Comparison of ENCODE assay signal across 25 cellular contexts in the genomic region with DNA sequence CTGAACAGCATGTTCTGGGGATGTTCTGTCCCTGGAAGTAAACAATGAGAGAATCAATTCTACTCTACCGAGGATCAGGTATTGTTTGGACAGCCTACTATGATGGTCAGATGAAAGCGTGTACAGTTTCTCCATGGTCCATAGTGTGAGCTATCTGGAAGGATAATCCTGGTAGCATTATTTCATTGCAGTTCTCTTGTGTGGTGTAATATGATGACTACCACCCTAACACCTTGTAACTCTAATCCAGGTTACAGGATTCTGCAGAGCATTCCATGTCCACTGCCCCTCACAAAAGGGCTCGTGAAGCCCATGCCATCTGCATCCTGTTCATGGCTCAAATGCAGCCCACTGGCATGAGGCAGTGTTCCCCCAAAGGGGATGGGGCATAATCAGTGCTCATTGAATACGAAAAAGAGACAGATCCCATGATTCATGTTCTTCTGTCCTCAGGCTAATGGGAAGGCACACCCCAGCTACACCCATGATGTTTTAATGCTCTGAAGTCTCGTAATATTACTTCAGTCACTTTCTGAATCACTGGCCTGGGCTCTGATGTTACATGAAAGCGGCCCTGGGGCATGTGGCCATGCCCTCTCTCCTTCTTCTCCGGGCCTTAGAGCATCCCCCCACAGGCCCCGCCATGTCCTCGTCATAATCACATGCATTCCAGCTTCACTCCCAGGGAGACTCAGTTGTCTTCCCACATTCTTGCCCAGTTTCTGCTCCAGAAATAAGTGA.
"Had no signal": no experiment of that assay in that cellular context is flagged by ENCODE, and none has a peak within 500 bp of the region (broad histone marks: within the 10 kb centered on the region; RNA-seq: fewer than 3 reads in every experiment).

No MANE protein-coding gene starts in this region.

- H3K4me1 Mint-ChIP-seq: activated CD8-positive, alpha-beta memory T cell treated with anti-CD3 and anti-CD28 coated beads, Interleukin-2, amount 10 ng/mL, durations not matched to agents 7 days and 5 days had no signal

- ATAC-seq: activated CD8-positive, alpha-beta memory T cell treated with anti-CD3 and anti-CD28 coated beads, Interleukin-2, amount 10 ng/mL, durations not matched to agents 7 days and 5 days; activated CD8-positive, alpha-beta T cell treated with anti-CD3 and anti-CD28 coated beads for 36 hours; heart left ventricle; left lobe of liver; natural killer cell treated with Interleukin-12 subunit alpha and Interleukin-12 subunit beta and Interleukin-15 and Interleukin-18, amount 100 ng/mL, for 72 hours; pancreas; psoas muscle; T-cell had no signal

- H3K9me3 ChIP-seq: heart left ventricle, neutrophil, pancreas, psoas muscle, right atrium auricular region, tibial artery had no signal

- H3K27ac ChIP-seq: cardiac muscle cell, heart left ventricle, neutrophil, pancreas, psoas muscle, right atrium auricular region, tibial artery, WERI-Rb-1 had no signal

- H3K4me3 ChIP-seq: cardiac muscle cell, heart left ventricle, pancreas, psoas muscle, right atrium auricular region, tibial artery had no signal

- H3K9me3 Mint-ChIP-seq: activated CD4-positive, alpha-beta T cell treated with anti-CD3 and anti-CD28 coated beads, Interleukin-2, amount 10 ng/mL, durations not matched to agents 7 days and 5 days; activated CD8-positive, alpha-beta T cell treated with anti-CD3 and anti-CD28 coated beads for 36 hours; activated naive CD4-positive, alpha-beta T cell treated with anti-CD3 and anti-CD28 coated beads, Interleukin-2, amount 10 ng/mL, durations not matched to agents 7 days and 5 days; natural killer cell treated with Interleukin-12 subunit alpha and Interleukin-12 subunit beta and Interleukin-15 and Interleukin-18, amount 100 ng/mL, for 72 hours; stimulated activated naive CD8-positive, alpha-beta T cell treated with anti-CD3 and anti-CD28 coated beads, Interleukin-15, Interleukin-2, amounts not matched to agents 100 ng/mL and 50 ng/mL, for 24 hours; T-cell; T-helper 2 cell treated with Interferon-gamma antibody and Interleukin-4, amounts not matched to agents 5 μg/mL and 100 μg/mL, for 36 hours had no signal

- H3K4me1 ChIP-seq: heart left ventricle, pancreas, psoas muscle, right atrium auricular region, tibial artery had no signal

- H3K27ac Mint-ChIP-seq: activated CD4-positive, alpha-beta T cell treated with anti-CD3 and anti-CD28 coated beads, Interleukin-2, amount 10 ng/mL, durations not matched to agents 7 days and 5 days; activated CD8-positive, alpha-beta memory T cell treated with anti-CD3 and anti-CD28 coated beads, Interleukin-2, amount 10 ng/mL, durations not matched to agents 7 days and 5 days; activated CD8-positive, alpha-beta T cell treated with anti-CD3 and anti-CD28 coated beads for 36 hours; activated naive CD4-positive, alpha-beta T cell treated with anti-CD3 and anti-CD28 coated beads, Interleukin-2, amount 10 ng/mL, durations not matched to agents 7 days and 5 days; natural killer cell treated with Interleukin-12 subunit alpha and Interleukin-12 subunit beta and Interleukin-15 and Interleukin-18, amount 100 ng/mL, for 72 hours; stimulated activated naive CD8-positive, alpha-beta T cell treated with anti-CD3 and anti-CD28 coated beads, Interleukin-15, Interleukin-2, amounts not matched to agents 100 ng/mL and 50 ng/mL, for 24 hours; T-cell; T-helper 2 cell treated with Interferon-gamma antibody and Interleukin-4, amounts not matched to agents 5 μg/mL and 100 μg/mL, for 36 hours had no signal

- H3K27me3 ChIP-seq: cardiac muscle cell, neutrophil, right atrium auricular region had no signal

- H3K36me3 ChIP-seq: cardiac muscle cell, heart left ventricle, neutrophil, pancreas, right atrium auricular region, tibial artery, WERI-Rb-1 had no signal

- H3K36me3 Mint-ChIP-seq: activated CD8-positive, alpha-beta memory T cell treated with anti-CD3 and anti-CD28 coated beads, Interleukin-2, amount 10 ng/mL, durations not matched to agents 7 days and 5 days; activated naive CD4-positive, alpha-beta T cell treated with anti-CD3 and anti-CD28 coated beads, Interleukin-2, amount 10 ng/mL, durations not matched to agents 7 days and 5 days; natural killer cell treated with Interleukin-12 subunit alpha and Interleukin-12 subunit beta and Interleukin-15 and Interleukin-18, amount 100 ng/mL, for 72 hours; T-cell had no signal

- H3K4me3 Mint-ChIP-seq: activated CD4-positive, alpha-beta T cell treated with anti-CD3 and anti-CD28 coated beads, Interleukin-2, amount 10 ng/mL, durations not matched to agents 7 days and 5 days; activated CD8-positive, alpha-beta memory T cell treated with anti-CD3 and anti-CD28 coated beads, Interleukin-2, amount 10 ng/mL, durations not matched to agents 7 days and 5 days; activated CD8-positive, alpha-beta T cell treated with anti-CD3 and anti-CD28 coated beads for 36 hours; activated naive CD4-positive, alpha-beta T cell treated with anti-CD3 and anti-CD28 coated beads, Interleukin-2, amount 10 ng/mL, durations not matched to agents 7 days and 5 days; natural killer cell treated with Interleukin-12 subunit alpha and Interleukin-12 subunit beta and Interleukin-15 and Interleukin-18, amount 100 ng/mL, for 72 hours; stimulated activated naive CD8-positive, alpha-beta T cell treated with anti-CD3 and anti-CD28 coated beads, Interleukin-15, Interleukin-2, amounts not matched to agents 100 ng/mL and 50 ng/mL, for 24 hours; T-cell; T-helper 2 cell treated with Interferon-gamma antibody and Interleukin-4, amounts not matched to agents 5 μg/mL and 100 μg/mL, for 36 hours had no signal

- DNase-seq: activated CD4-positive, alpha-beta T cell treated with anti-CD3 and anti-CD28 coated beads, Interleukin-2, amount 10 ng/mL, durations not matched to agents 7 days and 5 days; activated CD4-positive, CD25-positive, alpha-beta regulatory T cell treated with anti-CD3 and anti-CD28 coated beads, Interleukin-2, amount 50 U/mL, for 72 hours; activated CD8-positive, alpha-beta memory T cell treated with anti-CD3 and anti-CD28 coated beads, Interleukin-2, amount 10 ng/mL, durations not matched to agents 7 days and 5 days; activated CD8-positive, alpha-beta T cell treated with anti-CD3 and anti-CD28 coated beads for 36 hours; activated effector memory CD4-positive, alpha-beta T cell treated with anti-CD3 and anti-CD28 coated beads, Interleukin-2, amount 50 U/mL, for 16 hours; activated naive CD4-positive, alpha-beta T cell treated with anti-CD3 and anti-CD28 coated beads, Interleukin-2, amount 10 ng/mL, durations not matched to agents 7 days and 5 days; activated T-cell treated with anti-CD3 and anti-CD28 coated beads for 4 hours; amygdala; cortex of kidney; effector CD4-positive, alpha-beta T cell; heart left ventricle; midbrain; pancreas; psoas muscle; stimulated activated CD4-positive, alpha-beta T cell treated with anti-CD3 and anti-CD28 coated beads, Interleukin-12 subunit alpha, Interleukin-12 subunit beta, amount 100 ng/mL, for 4 hours; T-cell; tibial artery; WERI-Rb-1 had no signal
